In genomic region chr12:92445253-92446081, GRCh38 we compare ENCODE assay signal across 8 cellular contexts.
A peak's percentile ranks its signal among the peaks of the same experiment; 100 is the strongest.
DNase-seq lines count a peak whose midpoint lies in the region; ATAC-seq and TF ChIP-seq lines count a peak whose summit lies in the region.

No MANE protein-coding gene starts in this region.

- TF ChIP-seq POLR2A in gastrocnemius medialis (IDR thresholded peaks at IDR 0.05): no peak

- no peak overlapping the region for H3K27ac Mint-ChIP-seq in activated T-helper 2 cell treated with anti-CD3 and anti-CD28 coated beads, Interferon-gamma antibody, Interleukin-2, Interleukin-4, amounts not matched to agents 10 μg/mL and 5 μg/mL and 100 μg/mL, durations not matched to agents 14 hours and 24 hours and 36 hours

- peak overlapping the region; percentile 65 to 76 (median 71) for H3K27ac ChIP-seq in gastrocnemius medialis

- intact Hi-C loops in gastrocnemius medialis (cut with DNase I; ENCODE audit: low total_unique reads): no loop called here
- intact Hi-C loops in activated T-helper 2 cell treated with anti-CD3 and anti-CD28 coated beads, Interferon-gamma antibody, Interleukin-2, Interleukin-4, amounts not matched to agents 10 μg/mL and 5 μg/mL and 100 μg/mL, durations not matched to agents 14 hours and 24 hours and 36 hours (cut with micrococcal nuclease): no loop called here

- H3K36me3 ChIP-seq in gastrocnemius medialis: no peaks in the 10 kb centered on the region

- no peak overlapping the region for H3K4me3 ChIP-seq in astrocyte of the spinal cord (ENCODE audit: low read depth, low read length)
- no peak overlapping the region for H3K4me3 ChIP-seq in gastrocnemius medialis

- H3K4me3 Mint-ChIP-seq in activated T-helper 2 cell treated with anti-CD3 and anti-CD28 coated beads, Interferon-gamma antibody, Interleukin-2, Interleukin-4, amounts not matched to agents 10 μg/mL and 5 μg/mL and 100 μg/mL, durations not matched to agents 14 hours and 24 hours and 36 hours (ENCODE audit: low read depth): no peak overlapping the region

- H3K27me3 ChIP-seq in gastrocnemius medialis: no peaks in the 10 kb centered on the region

- in situ Hi-C loops in astrocyte of the spinal cord (cut with HindIII; ENCODE audit: low sequenced_read_pairs) (no loop called here), gastrocnemius medialis (cut with MboI; ENCODE audit: low sequenced_read_pairs in 4 of 4) (no loop called here)

- no peaks in the 10 kb centered on the region for H3K36me3 Mint-ChIP-seq in activated T-helper 2 cell treated with anti-CD3 and anti-CD28 coated beads, Interferon-gamma antibody, Interleukin-2, Interleukin-4, amounts not matched to agents 10 μg/mL and 5 μg/mL and 100 μg/mL, durations not matched to agents 14 hours and 24 hours and 36 hours (ENCODE audit: low read depth)

- ATAC-seq in GM19043 (IDR thresholded peaks at IDR 0.05; ENCODE audit: low read depth, unreplicated experiment) (peak; percentile 76), HG02970 (IDR thresholded peaks at IDR 0.05; ENCODE audit: low FRiP score, unreplicated experiment) (peak; percentile 65), gastrocnemius medialis (peak; percentile 68 to 78)

- H3K4me1 Mint-ChIP-seq in activated T-helper 2 cell treated with anti-CD3 and anti-CD28 coated beads, Interferon-gamma antibody, Interleukin-2, Interleukin-4, amounts not matched to agents 10 μg/mL and 5 μg/mL and 100 μg/mL, durations not matched to agents 14 hours and 24 hours and 36 hours (ENCODE audit: low read depth): peaks cover 8% of the 10 kb centered on the region

- DNase-seq in astrocyte of the spinal cord (ENCODE audit: low read depth, low spot score) (peak; percentile 29), gastrocnemius medialis (no peak), NCI-H524 treated with DMSO at 0.1 percent for 48 hours (lab: John Stamatoyannopoulos, UW) (no peak), NCI-H187 treated with DMSO at 0.1 percent for 48 hours (lab: John Stamatoyannopoulos, UW) (no peak), NCI-H1105 treated with DMSO at 0.1 percent for 48 hours (lab: John Stamatoyannopoulos, UW) (no peak)
- no peak for DNase-seq in activated T-helper 2 cell treated with anti-CD3 and anti-CD28 coated beads, Interferon-gamma antibody, Interleukin-2, Interleukin-4, amounts not matched to agents 10 μg/mL and 5 μg/mL and 100 μg/mL, durations not matched to agents 14 hours and 24 hours and 36 hours (ENCODE audit: low spot score)

- TF ChIP-seq CTCF in astrocyte of the spinal cord (IDR thresholded peaks at IDR 0.05; ENCODE audit: low read depth, low read length) (no peak), gastrocnemius medialis (IDR thresholded peaks at IDR 0.05 in 4 of 5, conservative IDR thresholded peaks at IDR 0.05 in 1 of 5) (no peak)

- no peaks in the 10 kb centered on the region for H3K9me3 ChIP-seq in gastrocnemius medialis

- no peaks in the 10 kb centered on the region for H3K27me3 Mint-ChIP-seq in activated T-helper 2 cell treated with anti-CD3 and anti-CD28 coated beads, Interferon-gamma antibody, Interleukin-2, Interleukin-4, amounts not matched to agents 10 μg/mL and 5 μg/mL and 100 μg/mL, durations not matched to agents 14 hours and 24 hours and 36 hours (ENCODE audit: low read depth)

- H3K4me1 ChIP-seq in gastrocnemius medialis: peaks cover 9 to 10% of the 10 kb centered on the region in 2 donors

- peaks cover 13% of the 10 kb centered on the region for H3K9me3 Mint-ChIP-seq in activated T-helper 2 cell treated with anti-CD3 and anti-CD28 coated beads, Interferon-gamma antibody, Interleukin-2, Interleukin-4, amounts not matched to agents 10 μg/mL and 5 μg/mL and 100 μg/mL, durations not matched to agents 14 hours and 24 hours and 36 hours
